Comparison of ENCODE assay signal across 1 cellular context in genomic region chr5:93246093-93246855, GRCh38.
TF ChIP-seq lines count a peak whose summit lies in the region.

No MANE protein-coding gene starts in this region.

TF ChIP-seq in HepG2, 621 proteins besides CTCF, POLR2A, EP300 and RAD21 (continued from another document and continues in another):
- TF ChIP-seq MTERF4 (CRISPR knock-in tag; IDR thresholded peaks at IDR 0.05) (no peak), ZNF747 (CRISPR knock-in tag; IDR thresholded peaks at IDR 0.05; ENCODE audit: borderline replicate concordance) (0 out of 2 replicates have a peak, but pooled peaks have one; percentile 23), MAZ (IDR thresholded peaks at IDR 0.05; ENCODE audit: borderline replicate concordance, low read depth, low read length) (peak; percentile 82), MAZ (CRISPR knock-in tag; IDR thresholded peaks at IDR 0.05; ENCODE audit: low read depth) (no peak), DR1 (CRISPR knock-in tag; IDR thresholded peaks at IDR 0.05) (no peak), ZNF3 (CRISPR knock-in tag; IDR thresholded peaks at IDR 0.05) (no peak; the same call in 1 of the 2 replicates), TMF1 (CRISPR knock-in tag; IDR thresholded peaks at IDR 0.05; ENCODE audit: low read depth) (0 out of 2 replicates have a peak, but pooled peaks have one; percentile 37), CBX2 (IDR thresholded peaks at IDR 0.05; ENCODE audit: low read depth, low read length) (no peak), CBX2 (CRISPR knock-in tag; IDR thresholded peaks at IDR 0.05; ENCODE audit: low read depth) (0 out of 2 replicates have a peak, but pooled peaks have one; percentile 68), THAP7 (CRISPR knock-in tag; IDR thresholded peaks at IDR 0.05) (0 out of 2 replicates have a peak, but pooled peaks have one; percentile 22), ZHX2 (IDR thresholded peaks at IDR 0.05; ENCODE audit: low read depth) (peak; percentile 41; the same call in 1 of the 2 replicates), ZHX2 (CRISPR knock-in tag; IDR thresholded peaks at IDR 0.05; ENCODE audit: borderline replicate concordance) (no peak; the same call in 1 of the 2 replicates), SNAPC4 (CRISPR knock-in tag; IDR thresholded peaks at IDR 0.05) (peak; percentile 74; the same call in 1 of the 2 replicates), CEBPB (IDR thresholded peaks at IDR 0.05; ENCODE audit: borderline replicate concordance, low read depth, low read length) (peak; percentile 92), ZNF256 (CRISPR knock-in tag; conservative IDR thresholded peaks at IDR 0.05) (peak; percentile 81; the same call in 1 of the 2 replicates), YEATS2 (CRISPR knock-in tag; IDR thresholded peaks at IDR 0.05; ENCODE audit: borderline replicate concordance) (peak; percentile 59; the same call in 1 of the 2 replicates), ZNF782 (CRISPR knock-in tag; IDR thresholded peaks at IDR 0.05; ENCODE audit: borderline replicate concordance) (peak; percentile 29; the same call in 1 of the 2 replicates), NPAS2 (CRISPR knock-in tag; IDR thresholded peaks at IDR 0.05; ENCODE audit: borderline replicate concordance) (no peak), KDM5B (CRISPR knock-in tag; IDR thresholded peaks at IDR 0.05; ENCODE audit: borderline replicate concordance) (no peak), SNAPC5 (CRISPR knock-in tag; IDR thresholded peaks at IDR 0.05; ENCODE audit: borderline replicate concordance) (peak; percentile 82; the same call in 1 of the 2 replicates), ZNF329 (CRISPR knock-in tag; IDR thresholded peaks at IDR 0.05; ENCODE audit: low read depth) (0 out of 2 replicates have a peak, but pooled peaks have one; percentile 38), SOX6 (IDR thresholded peaks at IDR 0.05) (no peak), SOX6 (CRISPR knock-in tag; IDR thresholded peaks at IDR 0.05) (peak; percentile 99), MBD4 (IDR thresholded peaks at IDR 0.05; ENCODE audit: borderline replicate concordance, low read length) (0 out of 2 replicates have a peak, but pooled peaks have one; percentile 81), CCDC6 (CRISPR knock-in tag; IDR thresholded peaks at IDR 0.05) (peak; percentile 81; the same call in 1 of the 2 replicates), ZSCAN29 (CRISPR knock-in tag; conservative IDR thresholded peaks at IDR 0.05) (peak; percentile 93), MAX (IDR thresholded peaks at IDR 0.05) (peak; percentile 59; the same call in 1 of the 2 replicates), TAF1 (CRISPR knock-in tag; IDR thresholded peaks at IDR 0.05) (no peak), MLXIP (CRISPR knock-in tag; IDR thresholded peaks at IDR 0.05; ENCODE audit: borderline replicate concordance) (no peak), SAP130 (CRISPR knock-in tag; IDR thresholded peaks at IDR 0.05; ENCODE audit: low read depth) (peak; percentile 85), ZBTB10 (CRISPR knock-in tag; IDR thresholded peaks at IDR 0.05; ENCODE audit: borderline replicate concordance) (peak; percentile 50; the same call in 1 of the 2 replicates), ZNF563 (CRISPR knock-in tag; IDR thresholded peaks at IDR 0.05) (no peak), ZNF776 (CRISPR knock-in tag; IDR thresholded peaks at IDR 0.05) (no peak), ZIK1 (CRISPR knock-in tag; IDR thresholded peaks at IDR 0.05; ENCODE audit: borderline replicate concordance, low read depth) (no peak), ATRX (CRISPR knock-in tag; IDR thresholded peaks at IDR 0.05; ENCODE audit: borderline replicate concordance) (no peak), MIXL1 (CRISPR knock-in tag; IDR thresholded peaks at IDR 0.05) (peak; percentile 99), MZF1 (CRISPR knock-in tag; IDR thresholded peaks at IDR 0.05; ENCODE audit: borderline replicate concordance) (no peak), KAT7 (CRISPR knock-in tag; IDR thresholded peaks at IDR 0.05; ENCODE audit: borderline replicate concordance) (peak; percentile 52; the same call in 1 of the 2 replicates), ZNF576 (CRISPR knock-in tag; IDR thresholded peaks at IDR 0.05) (no peak)
